In genomic region chr10:112562803-112563663, GRCh38 we compare ENCODE assay signal across 1 cellular context.
TF ChIP-seq lines count a peak whose summit lies in the region.

No MANE protein-coding gene starts in this region.

TF ChIP-seq in HepG2, 621 proteins besides CTCF, POLR2A, EP300 and RAD21 (continued from another document and continues in another):
- TF ChIP-seq HMGXB4 (CRISPR knock-in tag; IDR thresholded peaks at IDR 0.05; ENCODE audit: borderline replicate concordance in 1 of 2, low read depth in 1 of 2) (no peak), NR0B2 (CRISPR knock-in tag; IDR thresholded peaks at IDR 0.05) (no peak), ZBED4 (CRISPR knock-in tag; IDR thresholded peaks at IDR 0.05; ENCODE audit: borderline replicate concordance) (no peak), ZBTB21 (CRISPR knock-in tag; IDR thresholded peaks at IDR 0.05) (no peak), ATF2 (CRISPR knock-in tag; IDR thresholded peaks at IDR 0.05) (no peak; the same call in 1 of the 2 replicates), ZNF33A (CRISPR knock-in tag; IDR thresholded peaks at IDR 0.05; ENCODE audit: borderline replicate concordance) (no peak), PLRG1 (conservative IDR thresholded peaks at IDR 0.05) (no peak), IKZF4 (CRISPR knock-in tag; IDR thresholded peaks at IDR 0.05; ENCODE audit: borderline replicate concordance, low read depth, not compliant biosample characterization) (no peak), ZNF687 (CRISPR knock-in tag; IDR thresholded peaks at IDR 0.05) (no peak), SP2 (CRISPR knock-in tag; IDR thresholded peaks at IDR 0.05) (no peak), JARID2 (CRISPR knock-in tag; IDR thresholded peaks at IDR 0.05; ENCODE audit: insufficient replicate concordance) (no peak), GPN1 (CRISPR knock-in tag; IDR thresholded peaks at IDR 0.05; ENCODE audit: borderline replicate concordance) (no peak), SP140L (CRISPR knock-in tag; IDR thresholded peaks at IDR 0.05; ENCODE audit: borderline replicate concordance) (peak; percentile 84; the same call in 1 of the 2 replicates), KDM1A (CRISPR knock-in tag; IDR thresholded peaks at IDR 0.05) (no peak), ZGPAT (CRISPR knock-in tag; IDR thresholded peaks at IDR 0.05) (peak; percentile 83; the same call in 1 of the 2 replicates), CHD4 (IDR thresholded peaks at IDR 0.05; ENCODE audit: borderline replicate concordance, low read length) (peak; percentile 35; the same call in 1 of the 2 replicates), ZNF430 (CRISPR knock-in tag; IDR thresholded peaks at IDR 0.05) (no peak), LRRFIP1 (CRISPR knock-in tag; conservative IDR thresholded peaks at IDR 0.05) (no peak), CREB3 (CRISPR knock-in tag; IDR thresholded peaks at IDR 0.05) (no peak), TBL1XR1 (IDR thresholded peaks at IDR 0.05; ENCODE audit: borderline replicate concordance, low read length, partially characterized antibody) (peak; percentile 81), REST (IDR thresholded peaks at IDR 0.05; ENCODE audit: borderline replicate concordance in 1 of 2, low read depth in 1 of 2, low read length in 2 of 2) (no peak), RBM39 (IDR thresholded peaks at IDR 0.05; ENCODE audit: low read depth, low read length, poor library complexity, severe bottlenecking) (no peak), ZNF484 (CRISPR knock-in tag; IDR thresholded peaks at IDR 0.05; ENCODE audit: borderline replicate concordance, low read depth) (no peak), GABPA (IDR thresholded peaks at IDR 0.05; ENCODE audit: low read depth, low read length) (no peak), GABPA (CRISPR knock-in tag; IDR thresholded peaks at IDR 0.05; ENCODE audit: low read depth) (no peak), KLF15 (CRISPR knock-in tag; IDR thresholded peaks at IDR 0.05; ENCODE audit: borderline replicate concordance) (no peak), SMYD3 (CRISPR knock-in tag; IDR thresholded peaks at IDR 0.05) (no peak), SNAI1 (CRISPR knock-in tag; IDR thresholded peaks at IDR 0.05; ENCODE audit: borderline replicate concordance) (no peak), IKZF5 (CRISPR knock-in tag; IDR thresholded peaks at IDR 0.05) (peak; percentile 86), ZFP36L2 (CRISPR knock-in tag; IDR thresholded peaks at IDR 0.05) (no peak)
